10 cellular contexts compared by ENCODE assay signal in the genomic region with DNA sequence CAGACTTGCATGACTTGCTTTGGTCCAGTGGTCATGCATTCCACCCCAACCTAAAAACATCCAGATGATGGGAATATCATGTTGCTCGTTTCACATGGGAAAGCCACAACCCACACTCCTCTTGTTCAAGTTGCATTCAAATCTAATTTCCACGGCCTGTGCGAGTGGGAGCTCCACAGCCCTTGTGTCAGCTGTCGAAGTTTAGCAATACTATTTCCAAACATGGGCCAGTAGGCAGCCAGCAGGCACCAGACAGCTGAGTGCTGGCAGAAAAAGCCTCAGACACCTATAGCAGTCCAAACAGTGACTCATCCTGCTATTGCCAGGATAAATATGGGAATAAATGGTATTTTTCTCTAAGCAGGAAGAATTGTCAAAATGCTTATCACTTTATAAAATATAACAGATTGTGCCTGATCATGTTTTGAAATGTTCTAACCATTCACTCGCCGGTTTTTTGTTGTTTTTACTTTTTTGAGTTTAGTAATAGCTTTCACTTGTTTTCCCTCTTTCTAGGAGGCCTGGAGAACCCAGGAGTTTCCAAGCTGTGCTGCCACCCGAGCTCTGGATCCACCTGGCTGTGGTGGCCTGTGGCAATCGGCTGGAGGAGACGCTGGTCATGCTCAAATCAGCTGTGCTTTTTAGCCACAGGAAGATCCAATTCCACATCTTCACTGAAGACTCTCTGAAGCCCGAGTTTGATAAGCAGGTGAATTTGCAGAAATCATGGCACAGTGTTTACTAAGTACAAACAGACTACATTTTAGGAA. TPM values are rescaled to one million over a fixed set of nuclear protein-coding genes. Genes with fewer than 3 reads are reported as not detected.
DNase-seq lines count a peak whose midpoint lies in the region; TF ChIP-seq lines count a peak whose summit lies in the region.
"Had no signal": no experiment of that assay in that cellular context is flagged by ENCODE, and none has a peak within 500 bp of the region (broad histone marks: within the 10 kb centered on the region; RNA-seq: fewer than 3 reads in every experiment).

No MANE protein-coding gene starts in this region.

- H3K79me2 ChIP-seq in mammary epithelial cell (ENCODE audit: insufficient read depth, low read length) = no peaks in the 10 kb centered on the region

- H3K9ac ChIP-seq in mammary epithelial cell (ENCODE audit: insufficient read depth, low read length) = no peak overlapping the region

- no peaks in the 10 kb centered on the region for H3K36me3 Mint-ChIP-seq in activated T-helper 1 cell treated with anti-CD3 and anti-CD28 coated beads, Interleukin-12 subunit alpha, Interleukin-12 subunit beta, Interleukin-2, Interleukin-4 antibody, amounts not matched to agents 30 ng/mL and 10 ng/mL and 1 ng/mL, durations not matched to agents 14 hours and 24 hours and 36 hours (ENCODE audit: low read depth)

- H2AFZ ChIP-seq in mammary epithelial cell (ENCODE audit: low read depth, low read length) = no peak overlapping the region

- intact Hi-C loops in mammary epithelial cell (cut with micrococcal nuclease) = no loop called here
- intact Hi-C loops in activated T-helper 1 cell treated with anti-CD3 and anti-CD28 coated beads, Interleukin-12 subunit alpha, Interleukin-12 subunit beta, Interleukin-2, Interleukin-4 antibody, amounts not matched to agents 30 ng/mL and 10 ng/mL and 1 ng/mL, durations not matched to agents 14 hours and 24 hours and 36 hours (cut with micrococcal nuclease) = no loop called here

- no peak overlapping the region for H3K4me3 Mint-ChIP-seq in activated T-helper 1 cell treated with anti-CD3 and anti-CD28 coated beads, Interleukin-12 subunit alpha, Interleukin-12 subunit beta, Interleukin-2, Interleukin-4 antibody, amounts not matched to agents 30 ng/mL and 10 ng/mL and 1 ng/mL, durations not matched to agents 14 hours and 24 hours and 36 hours
- H3K4me3 Mint-ChIP-seq: activated naive CD8-positive, alpha-beta T cell treated with anti-CD3 and anti-CD28 coated beads, Interleukin-2, amount 50 U/mL, for 24 hours had no signal

- no peak overlapping the region for H3K27ac ChIP-seq in HEK293 (ENCODE audit: extremely low read depth, low read depth, low read length)
- H3K27ac ChIP-seq in mammary epithelial cell (ENCODE audit: insufficient read depth, low read depth, low read length) = no peak overlapping the region

- WGBS in mammary epithelial cell (ENCODE audit: low coverage, missing lambda C conversion rate) = 47% methylated on average over 8 of the region's 10 CpGs

- H3K4me2 ChIP-seq in mammary epithelial cell (ENCODE audit: insufficient read depth, low read depth, low read length) = no peak overlapping the region

- peaks cover 6% of the 10 kb centered on the region for H3K27me3 Mint-ChIP-seq in activated T-helper 1 cell treated with anti-CD3 and anti-CD28 coated beads, Interleukin-12 subunit alpha, Interleukin-12 subunit beta, Interleukin-2, Interleukin-4 antibody, amounts not matched to agents 30 ng/mL and 10 ng/mL and 1 ng/mL, durations not matched to agents 14 hours and 24 hours and 36 hours (ENCODE audit: insufficient read depth)

- dilution Hi-C loops in mammary epithelial cell (cut with HindIII; ENCODE audit: low sequenced_read_pairs) = no loop called here

- H3K36me3 ChIP-seq in HEK293 (ENCODE audit: control insufficient read depth in 2 of 2, insufficient read depth in 1 of 2, low read length in 2 of 2) (peaks cover 0 to 13% of the 10 kb centered on the region in 2 experiments; a peak in 1 of 3 replicates), mammary epithelial cell (ENCODE audit: insufficient read depth, low read length) (no peaks in the 10 kb centered on the region)

- no peaks in the 10 kb centered on the region for H3K9me3 Mint-ChIP-seq in activated T-helper 1 cell treated with anti-CD3 and anti-CD28 coated beads, Interleukin-12 subunit alpha, Interleukin-12 subunit beta, Interleukin-2, Interleukin-4 antibody, amounts not matched to agents 30 ng/mL and 10 ng/mL and 1 ng/mL, durations not matched to agents 14 hours and 24 hours and 36 hours
- H3K9me3 Mint-ChIP-seq: activated naive CD8-positive, alpha-beta T cell treated with anti-CD3 and anti-CD28 coated beads, Interleukin-2, amount 50 U/mL, for 24 hours had no signal

- peaks cover 20% of the 10 kb centered on the region for H3K4me1 ChIP-seq in HEK293 (ENCODE audit: control insufficient read depth, insufficient read depth, low read length)
- H3K4me1 ChIP-seq in mammary epithelial cell (ENCODE audit: insufficient read depth, low read length) = peaks cover 8% of the 10 kb centered on the region

- H3K9me3 ChIP-seq in HEK293 (ENCODE audit: control insufficient read depth, insufficient read depth, low read depth, low read length) (no peaks in the 10 kb centered on the region), mammary epithelial cell (replicated peaks; ENCODE audit: insufficient read depth, low read length) (no peaks in the 10 kb centered on the region)

- H3K27me3 ChIP-seq in mammary epithelial cell (ENCODE audit: insufficient read depth, low read length) = no peaks in the 10 kb centered on the region

- H3K4me1 Mint-ChIP-seq in activated T-helper 1 cell treated with anti-CD3 and anti-CD28 coated beads, Interleukin-12 subunit alpha, Interleukin-12 subunit beta, Interleukin-2, Interleukin-4 antibody, amounts not matched to agents 30 ng/mL and 10 ng/mL and 1 ng/mL, durations not matched to agents 14 hours and 24 hours and 36 hours (ENCODE audit: low read depth) = no peaks in the 10 kb centered on the region
- H3K4me1 Mint-ChIP-seq: activated naive CD8-positive, alpha-beta T cell treated with anti-CD3 and anti-CD28 coated beads, Interleukin-2, amount 50 U/mL, for 24 hours had no signal

- in situ Hi-C loops in mammary epithelial cell (cut with MboI; ENCODE audit: low sequenced_read_pairs in 2 of 2) = no loop called here

- no peak overlapping the region for H3K4me3 ChIP-seq in HEK293 (ENCODE audit: low read depth, low read length)
- H3K4me3 ChIP-seq in mammary epithelial cell (replicated peaks in 1 of 3; ENCODE audit: insufficient read depth in 1 of 3, low read depth in 2 of 3, low read length in 3 of 3) = no peak overlapping the region

- BruUV-seq in mammary epithelial cell (replicated peaks; lab: Mats Ljungman, UMichigan) = no TSS peak

- TF ChIP-seq CTCF in HEK293 (tag by site-specific recombination; IDR thresholded peaks at IDR 0.05) (no peak), mammary epithelial cell (conservative IDR thresholded peaks at IDR 0.05 in 1 of 2, IDR thresholded peaks at IDR 0.05 in 1 of 2; ENCODE audit: extremely low read depth in 1 of 2, insufficient read depth in 1 of 2, low read depth in 1 of 2, low read length in 2 of 2) (no peak)

- POLR2A ChIA-PET in HEK293 (lab: Yijun Ruan, JAX) = no interaction called here

- CTCF ChIA-PET in HEK293 (lab: Yijun Ruan, JAX) = interaction anchor here (0.6 kb wide), 1 partner anchor 28 kb away, joined by 4 read pairs; no protein-coding TSS in a partner anchor
- CTCF ChIA-PET in mammary epithelial cell (lab: Charles Lee; ENCODE audit: low non-redundant PET) = no interaction called here

- no peaks in the 10 kb centered on the region for H4K20me1 ChIP-seq in mammary epithelial cell (ENCODE audit: insufficient read depth, low read length)

- H3K27ac Mint-ChIP-seq in activated T-helper 1 cell treated with anti-CD3 and anti-CD28 coated beads, Interleukin-12 subunit alpha, Interleukin-12 subunit beta, Interleukin-2, Interleukin-4 antibody, amounts not matched to agents 30 ng/mL and 10 ng/mL and 1 ng/mL, durations not matched to agents 14 hours and 24 hours and 36 hours = no peak overlapping the region
- H3K27ac Mint-ChIP-seq: activated naive CD8-positive, alpha-beta T cell treated with anti-CD3 and anti-CD28 coated beads, Interleukin-2, amount 50 U/mL, for 24 hours had no signal

- DNase-seq in mammary epithelial cell (peak; percentile 37), kidney glomerular epithelial cell (lab: John Stamatoyannopoulos, UW) (peak; percentile 88), superior temporal gyrus (ENCODE audit: extremely low spot score) (peak; percentile 54), retina (no peak), NCI-H1694 treated with DMSO at 0.1 percent for 48 hours (lab: John Stamatoyannopoulos, UW) (no peak), cerebellum (ENCODE audit: low spot score) (no peak)
- no peak for DNase-seq in activated T-helper 1 cell treated with anti-CD3 and anti-CD28 coated beads, Interleukin-12 subunit alpha, Interleukin-12 subunit beta, Interleukin-2, Interleukin-4 antibody, amounts not matched to agents 30 ng/mL and 10 ng/mL and 1 ng/mL, durations not matched to agents 14 hours and 24 hours and 36 hours (ENCODE audit: low spot score)
- DNase-seq: activated naive CD8-positive, alpha-beta T cell treated with anti-CD3 and anti-CD28 coated beads, Interleukin-2, amount 50 U/mL, for 24 hours; stimulated activated CD4-positive, alpha-beta T cell treated with anti-CD3 and anti-CD28 coated beads, Interleukin-12 subunit alpha, Interleukin-12 subunit beta, amount 100 ng/mL, for 4 hours had no signal

TF ChIP-seq in HEK293, 187 proteins besides CTCF, POLR2A, EP300 and RAD21:
- TF ChIP-seq PRDM1 (tag by site-specific recombination; IDR thresholded peaks at IDR 0.05) = peak; percentile 52; the same call in 1 of the 2 replicates
- no peak for TF ChIP-seq ZNF792 (tag by site-specific recombination; IDR thresholded peaks at IDR 0.05)
TF ChIP-seq in HEK293: peak in this region for 1.

RNA-seq across cellular contexts. Expression of a gene that starts 20.2 kb away (rescaled TPM):
- total RNA-seq in mammary epithelial cell (1 to 10 TPM; 3.9 to 9.3 TPM), cerebellum (7.4 TPM)
- polyA plus RNA-seq in mammary epithelial cell = 5.8 TPM
- 15.3 TPM for polyA minus RNA-seq in mammary epithelial cell
- 0.08 TPM in 1 of 2 replicates, not detected in the other for total RNA-seq in activated T-helper 1 cell treated with anti-CD3 and anti-CD28 coated beads, Interleukin-12 subunit alpha, Interleukin-12 subunit beta, Interleukin-2, Interleukin-4 antibody, amounts not matched to agents 30 ng/mL and 10 ng/mL and 1 ng/mL, durations not matched to agents 14 hours and 24 hours and 36 hours

RNA-seq across cellular contexts. Expression of a gene that starts 59.8 kb away (rescaled TPM):
- total RNA-seq in mammary epithelial cell (10 to 100 TPM; 17.0 to 23.0 TPM), cerebellum (15.7 TPM)
- polyA plus RNA-seq in mammary epithelial cell = 12.4 TPM
- 18.1 TPM for polyA minus RNA-seq in mammary epithelial cell
- 46.1 and 48.5 TPM in 2 replicates for total RNA-seq in activated T-helper 1 cell treated with anti-CD3 and anti-CD28 coated beads, Interleukin-12 subunit alpha, Interleukin-12 subunit beta, Interleukin-2, Interleukin-4 antibody, amounts not matched to agents 30 ng/mL and 10 ng/mL and 1 ng/mL, durations not matched to agents 14 hours and 24 hours and 36 hours

Comparison
In these comparisons a context has a peak if more than half of its experiments do, and no peak if none do; other contexts are left out.
1. DNase-seq: peak in mammary epithelial cell (single experiment), kidney glomerular epithelial cell (single experiment) and superior temporal gyrus (single experiment); none in activated T-helper 1 cell treated with anti-CD3 and anti-CD28 coated beads, Interleukin-12 subunit alpha, Interleukin-12 subunit beta, Interleukin-2, Interleukin-4 antibody, amounts not matched to agents 30 ng/mL and 10 ng/mL and 1 ng/mL, durations not matched to agents 14 hours and 24 hours and 36 hours (single experiment), retina (single experiment), NCI-H1694 treated with DMSO at 0.1 percent for 48 hours (single experiment) and cerebellum (single experiment).